ENCODE assay signal across 1 cellular context in the genomic region with DNA sequence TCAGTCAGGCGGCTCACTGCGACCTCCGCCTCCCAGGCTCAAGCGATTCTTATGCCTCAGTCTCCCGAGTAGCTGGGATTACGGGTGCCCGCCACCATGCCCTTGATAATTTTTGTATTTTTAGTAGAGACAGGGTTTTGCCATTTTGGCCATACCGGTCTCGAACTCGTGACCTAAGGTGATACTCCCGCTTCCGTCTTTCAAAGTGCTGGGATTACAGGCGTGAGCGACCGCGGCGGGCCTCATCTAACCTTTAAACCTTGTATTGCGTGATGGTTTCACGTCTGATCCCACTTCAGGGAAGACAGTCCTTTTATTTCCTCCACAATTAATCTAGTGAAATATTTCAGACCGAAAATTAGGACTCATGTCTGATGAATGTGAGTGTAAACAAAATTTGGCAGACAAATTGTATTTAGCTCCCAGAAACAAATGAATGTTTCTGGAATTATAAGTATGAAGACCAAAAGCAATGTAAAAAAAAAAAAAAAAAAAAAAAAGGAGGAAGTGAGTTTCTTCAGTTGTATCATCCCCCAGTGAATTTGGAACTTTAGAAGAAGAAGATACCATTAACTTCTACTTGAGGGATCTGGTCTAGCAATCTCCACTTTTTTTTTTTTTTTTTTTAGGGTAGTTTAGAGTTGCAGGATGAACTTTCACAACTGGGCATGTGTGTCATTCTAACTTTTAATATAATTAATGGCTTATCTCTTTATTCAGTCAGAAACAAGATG.
TF ChIP-seq lines count a peak whose summit lies in the region.

No MANE protein-coding gene starts in this region.

TF ChIP-seq in HEK293, 187 proteins besides CTCF, POLR2A, EP300 and RAD21 (continued from another document):
- TF ChIP-seq, protein P1, sequence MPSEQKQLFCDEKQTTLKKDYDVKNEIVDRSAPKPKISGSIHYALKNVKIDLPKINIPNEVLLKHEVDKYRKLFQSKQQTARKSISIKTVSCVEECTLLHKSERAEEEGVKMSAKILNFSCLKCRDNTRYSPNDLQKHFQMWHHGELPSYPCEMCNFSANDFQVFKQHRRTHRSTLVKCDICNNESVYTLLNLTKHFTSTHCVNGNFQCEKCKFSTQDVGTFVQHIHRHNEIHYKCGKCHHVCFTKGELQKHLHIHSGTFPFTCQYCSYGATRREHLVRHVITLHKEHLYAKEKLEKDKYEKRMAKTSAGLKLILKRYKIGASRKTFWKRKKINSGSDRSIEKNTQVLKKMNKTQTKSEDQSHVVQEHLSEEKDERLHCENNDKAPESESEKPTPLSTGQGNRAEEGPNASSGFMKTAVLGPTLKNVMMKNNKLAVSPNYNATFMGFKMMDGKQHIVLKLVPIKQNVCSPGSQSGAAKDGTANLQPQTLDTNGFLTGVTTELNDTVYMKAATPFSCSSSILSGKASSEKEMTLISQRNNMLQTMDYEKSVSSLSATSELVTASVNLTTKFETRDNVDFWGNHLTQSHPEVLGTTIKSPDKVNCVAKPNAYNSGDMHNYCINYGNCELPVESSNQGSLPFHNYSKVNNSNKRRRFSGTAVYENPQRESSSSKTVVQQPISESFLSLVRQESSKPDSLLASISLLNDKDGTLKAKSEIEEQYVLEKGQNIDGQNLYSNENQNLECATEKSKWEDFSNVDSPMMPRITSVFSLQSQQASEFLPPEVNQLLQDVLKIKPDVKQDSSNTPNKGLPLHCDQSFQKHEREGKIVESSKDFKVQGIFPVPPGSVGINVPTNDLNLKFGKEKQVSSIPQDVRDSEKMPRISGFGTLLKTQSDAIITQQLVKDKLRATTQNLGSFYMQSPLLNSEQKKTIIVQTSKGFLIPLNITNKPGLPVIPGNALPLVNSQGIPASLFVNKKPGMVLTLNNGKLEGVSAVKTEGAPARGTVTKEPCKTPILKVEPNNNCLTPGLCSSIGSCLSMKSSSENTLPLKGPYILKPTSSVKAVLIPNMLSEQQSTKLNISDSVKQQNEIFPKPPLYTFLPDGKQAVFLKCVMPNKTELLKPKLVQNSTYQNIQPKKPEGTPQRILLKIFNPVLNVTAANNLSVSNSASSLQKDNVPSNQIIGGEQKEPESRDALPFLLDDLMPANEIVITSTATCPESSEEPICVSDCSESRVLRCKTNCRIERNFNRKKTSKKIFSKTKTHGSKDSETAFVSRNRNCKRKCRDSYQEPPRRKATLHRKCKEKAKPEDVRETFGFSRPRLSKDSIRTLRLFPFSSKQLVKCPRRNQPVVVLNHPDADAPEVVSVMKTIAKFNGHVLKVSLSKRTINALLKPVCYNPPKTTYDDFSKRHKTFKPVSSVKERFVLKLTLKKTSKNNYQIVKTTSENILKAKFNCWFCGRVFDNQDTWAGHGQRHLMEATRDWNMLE (tag by site-specific recombination; conservative IDR thresholded peaks at IDR 0.05; ENCODE audit: low read depth): no peak
- no peak for TF ChIP-seq ZNF18 (tag by site-specific recombination; IDR thresholded peaks at IDR 0.05)
- TF ChIP-seq, protein P2, sequence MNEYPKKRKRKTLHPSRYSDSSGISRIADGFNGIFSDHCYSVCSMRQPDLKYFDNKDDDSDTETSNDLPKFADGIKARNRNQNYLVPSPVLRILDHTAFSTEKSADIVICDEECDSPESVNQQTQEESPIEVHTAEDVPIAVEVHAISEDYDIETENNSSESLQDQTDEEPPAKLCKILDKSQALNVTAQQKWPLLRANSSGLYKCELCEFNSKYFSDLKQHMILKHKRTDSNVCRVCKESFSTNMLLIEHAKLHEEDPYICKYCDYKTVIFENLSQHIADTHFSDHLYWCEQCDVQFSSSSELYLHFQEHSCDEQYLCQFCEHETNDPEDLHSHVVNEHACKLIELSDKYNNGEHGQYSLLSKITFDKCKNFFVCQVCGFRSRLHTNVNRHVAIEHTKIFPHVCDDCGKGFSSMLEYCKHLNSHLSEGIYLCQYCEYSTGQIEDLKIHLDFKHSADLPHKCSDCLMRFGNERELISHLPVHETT (tag by site-specific recombination; IDR thresholded peaks at IDR 0.05): no peak
